15 cellular contexts compared by ENCODE assay signal in genomic region chrX:42459735-42460134, GRCh38.
DNase-seq lines count a peak whose midpoint lies in the region; ATAC-seq, FAIRE-seq and TF ChIP-seq lines count a peak whose summit lies in the region.
"Had no signal": no experiment of that assay in that cellular context is flagged by ENCODE, and none has a peak within 500 bp of the region (broad histone marks: within the 10 kb centered on the region; RNA-seq: fewer than 3 reads in every experiment).

No MANE protein-coding gene starts in this region.

- H3K4me1 Mint-ChIP-seq in astrocyte (ENCODE audit: low read depth, unreplicated experiment): no peaks in the 10 kb centered on the region
- H3K4me1 Mint-ChIP-seq in activated T-helper 2 cell treated with anti-CD3 and anti-CD28 coated beads, Interferon-gamma antibody, Interleukin-2, Interleukin-4, amounts not matched to agents 10 μg/mL and 5 μg/mL and 100 μg/mL, durations not matched to agents 14 hours and 24 hours and 36 hours (ENCODE audit: low read depth): no peaks in the 10 kb centered on the region
- H3K4me1 Mint-ChIP-seq: CD4-positive, alpha-beta memory T cell had no signal

- no peaks in the 10 kb centered on the region for H3K36me3 Mint-ChIP-seq in astrocyte (ENCODE audit: low read depth, unreplicated experiment)
- no peaks in the 10 kb centered on the region for H3K36me3 Mint-ChIP-seq in activated T-helper 2 cell treated with anti-CD3 and anti-CD28 coated beads, Interferon-gamma antibody, Interleukin-2, Interleukin-4, amounts not matched to agents 10 μg/mL and 5 μg/mL and 100 μg/mL, durations not matched to agents 14 hours and 24 hours and 36 hours (ENCODE audit: low read depth)
- H3K36me3 Mint-ChIP-seq: CD4-positive, alpha-beta memory T cell had no signal

- H3K4me3 Mint-ChIP-seq in astrocyte (ENCODE audit: unreplicated experiment): no peak overlapping the region
- H3K4me3 Mint-ChIP-seq in activated T-helper 2 cell treated with anti-CD3 and anti-CD28 coated beads, Interferon-gamma antibody, Interleukin-2, Interleukin-4, amounts not matched to agents 10 μg/mL and 5 μg/mL and 100 μg/mL, durations not matched to agents 14 hours and 24 hours and 36 hours (ENCODE audit: low read depth): no peak overlapping the region
- H3K4me3 Mint-ChIP-seq: CD4-positive, alpha-beta memory T cell had no signal

- no peak overlapping the region for H3K4me2 ChIP-seq in astrocyte (ENCODE audit: low read length)

- DNase-seq in NCI-H2196 (lab: John Stamatoyannopoulos, UW; ENCODE audit: unreplicated experiment): peak; percentile 0
- no peak for DNase-seq in NCI-H2196 treated with DMSO at 0.1 percent for 48 hours (lab: John Stamatoyannopoulos, UW; ENCODE audit: unreplicated experiment)
- DNase-seq in DMS153 treated with DMSO at 0.1 percent for 48 hours (lab: John Stamatoyannopoulos, UW; ENCODE audit: unreplicated experiment): peak; percentile 2
- peak; percentile 47 for DNase-seq in NCI-H146 (lab: John Stamatoyannopoulos, UW)
- no peak for DNase-seq in astrocyte (ENCODE audit: low read depth)
- DNase-seq in activated T-helper 2 cell treated with anti-CD3 and anti-CD28 coated beads, Interferon-gamma antibody, Interleukin-2, Interleukin-4, amounts not matched to agents 10 μg/mL and 5 μg/mL and 100 μg/mL, durations not matched to agents 14 hours and 24 hours and 36 hours (ENCODE audit: low spot score): no peak
- no peak for DNase-seq in right cardiac atrium
- no peak for DNase-seq in stimulated activated CD8-positive, alpha-beta memory T cell treated with anti-CD3 and anti-CD28 coated beads, Interleukin-4, amount 100 ng/mL, for 48 hours
- DNase-seq: BE2C; CD4-positive, alpha-beta memory T cell had no signal

- H3K9me3 ChIP-seq in astrocyte (ENCODE audit: insufficient read depth, low read depth, low read length) (no peaks in the 10 kb centered on the region), right cardiac atrium (ENCODE audit: control insufficient read depth, low read length) (no peaks in the 10 kb centered on the region)
- H3K9me3 ChIP-seq: BE2C, HAP-1 had no signal

- H3K36me3 ChIP-seq in astrocyte (ENCODE audit: insufficient read depth, low read length): no peaks in the 10 kb centered on the region
- H3K36me3 ChIP-seq: BE2C, HAP-1 had no signal

- H3K27me3 Mint-ChIP-seq in astrocyte (ENCODE audit: low read depth, unreplicated experiment): no peaks in the 10 kb centered on the region
- H3K27me3 Mint-ChIP-seq in activated T-helper 2 cell treated with anti-CD3 and anti-CD28 coated beads, Interferon-gamma antibody, Interleukin-2, Interleukin-4, amounts not matched to agents 10 μg/mL and 5 μg/mL and 100 μg/mL, durations not matched to agents 14 hours and 24 hours and 36 hours (ENCODE audit: low read depth): no peaks in the 10 kb centered on the region
- H3K27me3 Mint-ChIP-seq: CD4-positive, alpha-beta memory T cell had no signal

- H3K27me3 ChIP-seq in astrocyte (ENCODE audit: insufficient read depth, low read length) (no peaks in the 10 kb centered on the region), right cardiac atrium (ENCODE audit: control insufficient read depth, insufficient read depth) (no peaks in the 10 kb centered on the region)
- H3K27me3 ChIP-seq: BE2C had no signal

- peak; percentile 5 for FAIRE-seq in astrocyte (lab: Jason Lieb, UNC)
- FAIRE-seq: A204.1, H1, HTR-8/SVneo had no signal

- H3K27ac ChIP-seq in astrocyte (ENCODE audit: low read depth, low read length) (no peak overlapping the region), right cardiac atrium (ENCODE audit: low read length) (no peak overlapping the region)
- H3K27ac ChIP-seq: C4-2B had no signal

- H3K4me3 ChIP-seq in astrocyte (ENCODE audit: insufficient read depth, low read depth, low read length) (no peak overlapping the region), right cardiac atrium (ENCODE audit: low read length) (no peak overlapping the region)
- H3K4me3 ChIP-seq: HAP-1 had no signal

- no peaks in the 10 kb centered on the region for H4K20me1 ChIP-seq in astrocyte (ENCODE audit: insufficient read depth, low read length)

- H3K4me1 ChIP-seq in astrocyte (ENCODE audit: insufficient read depth, low read length) (no peaks in the 10 kb centered on the region), right cardiac atrium (ENCODE audit: control insufficient read depth, insufficient read depth, low read length) (no peaks in the 10 kb centered on the region)
- H3K4me1 ChIP-seq: BE2C, HAP-1 had no signal

- no peak overlapping the region for H2AFZ ChIP-seq in astrocyte (ENCODE audit: low read depth, low read length)

- H3K27ac Mint-ChIP-seq in astrocyte (ENCODE audit: unreplicated experiment): no peak overlapping the region
- no peak overlapping the region for H3K27ac Mint-ChIP-seq in activated T-helper 2 cell treated with anti-CD3 and anti-CD28 coated beads, Interferon-gamma antibody, Interleukin-2, Interleukin-4, amounts not matched to agents 10 μg/mL and 5 μg/mL and 100 μg/mL, durations not matched to agents 14 hours and 24 hours and 36 hours

- H3K79me2 ChIP-seq in astrocyte (ENCODE audit: insufficient read depth, low read length): no peaks in the 10 kb centered on the region

- ATAC-seq in right cardiac atrium: no peak

- intact Hi-C loops in activated T-helper 2 cell treated with anti-CD3 and anti-CD28 coated beads, Interferon-gamma antibody, Interleukin-2, Interleukin-4, amounts not matched to agents 10 μg/mL and 5 μg/mL and 100 μg/mL, durations not matched to agents 14 hours and 24 hours and 36 hours (cut with micrococcal nuclease): no loop called here
- intact Hi-C loops in right cardiac atrium (cut with DNase I): no loop called here

- no peaks in the 10 kb centered on the region for H3K9me3 Mint-ChIP-seq in astrocyte (ENCODE audit: unreplicated experiment)
- H3K9me3 Mint-ChIP-seq in activated T-helper 2 cell treated with anti-CD3 and anti-CD28 coated beads, Interferon-gamma antibody, Interleukin-2, Interleukin-4, amounts not matched to agents 10 μg/mL and 5 μg/mL and 100 μg/mL, durations not matched to agents 14 hours and 24 hours and 36 hours: no peaks in the 10 kb centered on the region
- H3K9me3 Mint-ChIP-seq: CD4-positive, alpha-beta memory T cell had no signal

- H3K9ac ChIP-seq in astrocyte (ENCODE audit: low read length): no peak overlapping the region

- no peak for TF ChIP-seq CTCF in astrocyte (IDR thresholded peaks at IDR 0.05; ENCODE audit: insufficient read depth, low read depth, low read length)

Comparison
In these comparisons a context has a peak if more than half of its experiments do, and no peak if none do; other contexts are left out.
1. DNase-seq: peak in NCI-H2196 (single experiment), DMS153 treated with DMSO at 0.1 percent for 48 hours (single experiment) and NCI-H146 (single experiment); none in NCI-H2196 treated with DMSO at 0.1 percent for 48 hours (single experiment), astrocyte (single experiment), activated T-helper 2 cell treated with anti-CD3 and anti-CD28 coated beads, Interferon-gamma antibody, Interleukin-2, Interleukin-4, amounts not matched to agents 10 μg/mL and 5 μg/mL and 100 μg/mL, durations not matched to agents 14 hours and 24 hours and 36 hours (single experiment), right cardiac atrium (0 of 3) and stimulated activated CD8-positive, alpha-beta memory T cell treated with anti-CD3 and anti-CD28 coated beads, Interleukin-4, amount 100 ng/mL, for 48 hours (single experiment).